Comparison of ENCODE assay signal across 20 cellular contexts in the genomic region with DNA sequence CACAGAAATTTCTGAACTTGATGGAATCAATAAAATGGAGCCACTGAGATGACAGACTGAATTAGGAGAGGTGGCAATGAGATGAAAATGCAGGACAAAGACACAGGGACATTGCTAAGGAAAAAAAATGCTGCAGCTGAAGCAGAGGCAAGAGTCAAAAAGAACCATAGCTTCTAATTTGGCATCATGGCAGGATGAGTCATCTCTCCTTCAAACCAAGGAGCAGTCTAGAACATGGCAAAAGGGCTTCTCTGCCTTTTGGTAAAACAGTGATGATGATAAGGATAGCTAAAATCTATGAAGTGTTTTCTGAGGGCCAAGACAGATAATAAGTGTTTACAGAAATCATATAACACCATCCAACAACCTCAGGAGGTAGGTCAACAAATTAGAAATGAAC. TPM values are rescaled to one million over a fixed set of nuclear protein-coding genes. Genes with fewer than 3 reads are reported as not detected.
"Had no signal": no experiment of that assay in that cellular context is flagged by ENCODE, and none has a peak within 500 bp of the region (broad histone marks: within the 10 kb centered on the region; RNA-seq: fewer than 3 reads in every experiment).

No MANE protein-coding gene starts in this region.

- DNase-seq: activated B cell treated with CpG ODN at 0.5 μM for 24 hours; activated CD4-positive, alpha-beta T cell treated with anti-CD3 and anti-CD28 coated beads, Interleukin-2, amount 10 ng/mL, durations not matched to agents 7 days and 5 days; activated CD8-positive, alpha-beta memory T cell treated with anti-CD3 and anti-CD28 coated beads for 24 hours; activated gamma-delta T cell treated with Interleukin-2 at 50 U/mL for 16 hours; amniotic stem cell; body of pancreas; cortex of kidney; effector CD4-positive, alpha-beta T cell; esophagus squamous epithelium; gastrocnemius medialis; heart right ventricle; lower lobe of right lung; right lobe of liver; stomach; T-helper 17 cell had no signal

- H3K36me3 ChIP-seq: prostate gland had no signal

- H3K27ac Mint-ChIP-seq: activated B cell treated with CpG ODN at 0.5 μM for 24 hours; activated CD4-positive, alpha-beta T cell treated with anti-CD3 and anti-CD28 coated beads, Interleukin-2, amount 10 ng/mL, durations not matched to agents 7 days and 5 days; activated naive CD8-positive, alpha-beta T cell; mesothelial cell of epicardium; T-helper 17 cell had no signal

- H3K9me3 Mint-ChIP-seq: activated B cell treated with CpG ODN at 0.5 μM for 24 hours; activated CD4-positive, alpha-beta T cell treated with anti-CD3 and anti-CD28 coated beads, Interleukin-2, amount 10 ng/mL, durations not matched to agents 7 days and 5 days; central memory CD8-positive, alpha-beta T cell; mesothelial cell of epicardium had no signal

- H3K4me1 ChIP-seq: body of pancreas, esophagus squamous epithelium, lower lobe of right lung, prostate gland, right lobe of liver had no signal

- H3K27me3 Mint-ChIP-seq: activated B cell treated with CpG ODN at 0.5 μM for 24 hours; activated CD4-positive, alpha-beta T cell treated with anti-CD3 and anti-CD28 coated beads, Interleukin-2, amount 10 ng/mL, durations not matched to agents 7 days and 5 days; activated naive CD8-positive, alpha-beta T cell; central memory CD8-positive, alpha-beta T cell; T-helper 17 cell had no signal

- H3K4me3 ChIP-seq: body of pancreas, esophagus squamous epithelium, gastrocnemius medialis, heart right ventricle, lower lobe of right lung, prostate gland, right lobe of liver, stomach, thoracic aorta had no signal

- H3K9me3 ChIP-seq: body of pancreas, esophagus squamous epithelium, gastrocnemius medialis, heart right ventricle, lower lobe of right lung, prostate gland, right lobe of liver, stomach, thoracic aorta had no signal

- ATAC-seq: body of pancreas, gastrocnemius medialis, heart right ventricle, right lobe of liver, T-helper 17 cell had no signal

- H3K4me1 Mint-ChIP-seq: activated B cell treated with CpG ODN at 0.5 μM for 24 hours; activated CD4-positive, alpha-beta T cell treated with anti-CD3 and anti-CD28 coated beads, Interleukin-2, amount 10 ng/mL, durations not matched to agents 7 days and 5 days; central memory CD8-positive, alpha-beta T cell; T-helper 17 cell had no signal

- H3K27me3 ChIP-seq: body of pancreas, esophagus squamous epithelium, gastrocnemius medialis, heart right ventricle, right lobe of liver, stomach had no signal

- H3K4me3 Mint-ChIP-seq: activated B cell treated with CpG ODN at 0.5 μM for 24 hours; activated CD4-positive, alpha-beta T cell treated with anti-CD3 and anti-CD28 coated beads, Interleukin-2, amount 10 ng/mL, durations not matched to agents 7 days and 5 days; activated naive CD8-positive, alpha-beta T cell; central memory CD8-positive, alpha-beta T cell; mesothelial cell of epicardium; T-helper 17 cell had no signal

- H3K27ac ChIP-seq: body of pancreas, esophagus squamous epithelium, gastrocnemius medialis, heart right ventricle, lower lobe of right lung, prostate gland, right lobe of liver, stomach, thoracic aorta had no signal

RNA-seq across cellular contexts. Expression of gene CCDC181, which starts 41.7 kb away (rescaled TPM):
- total RNA-seq: activated B cell treated with CpG ODN at 0.5 μM for 24 hours; activated CD4-positive, alpha-beta T cell treated with anti-CD3 and anti-CD28 coated beads, Interleukin-2, amount 10 ng/mL, durations not matched to agents 7 days and 5 days; T-helper 17 cell had no signal
